Comparison of ENCODE assay signal across 1 cellular context in the genomic region with DNA sequence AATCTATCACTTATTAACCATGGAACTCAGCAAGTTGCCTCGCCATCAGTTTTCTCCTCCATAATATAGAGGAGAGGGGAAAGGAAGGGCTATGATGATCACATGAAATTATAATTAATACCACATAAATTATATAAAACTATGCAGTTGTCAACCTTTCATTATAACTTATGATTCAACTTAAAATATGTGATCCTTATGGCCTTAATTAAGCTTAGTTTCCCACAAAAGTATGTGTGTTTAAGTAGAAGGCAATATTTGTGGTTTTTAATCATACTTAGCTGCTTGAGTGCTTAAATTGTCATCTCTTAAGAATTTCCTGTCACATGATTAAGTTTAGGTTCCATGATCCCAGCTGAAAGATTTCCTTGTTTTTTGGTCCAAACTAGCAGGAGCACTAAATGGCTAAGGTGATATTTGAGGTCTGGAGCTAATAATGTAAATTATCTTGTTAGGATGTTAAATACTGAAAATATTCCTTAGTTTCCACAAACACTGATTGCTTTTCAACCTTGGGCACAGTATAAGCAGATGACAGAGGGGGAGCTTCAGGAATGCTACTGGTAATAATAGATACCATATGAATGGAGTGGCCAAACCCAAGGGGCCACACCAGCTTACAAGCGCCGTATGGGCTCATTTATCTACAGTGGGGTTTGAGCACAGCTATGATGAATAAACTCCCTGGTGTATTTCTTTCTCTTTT.
TF ChIP-seq lines count a peak whose summit lies in the region.

No MANE protein-coding gene starts in this region.

TF ChIP-seq in SK-N-SH, 30 proteins besides CTCF, POLR2A, EP300 and RAD21 (continued from another document):
- TF ChIP-seq, protein P1, sequence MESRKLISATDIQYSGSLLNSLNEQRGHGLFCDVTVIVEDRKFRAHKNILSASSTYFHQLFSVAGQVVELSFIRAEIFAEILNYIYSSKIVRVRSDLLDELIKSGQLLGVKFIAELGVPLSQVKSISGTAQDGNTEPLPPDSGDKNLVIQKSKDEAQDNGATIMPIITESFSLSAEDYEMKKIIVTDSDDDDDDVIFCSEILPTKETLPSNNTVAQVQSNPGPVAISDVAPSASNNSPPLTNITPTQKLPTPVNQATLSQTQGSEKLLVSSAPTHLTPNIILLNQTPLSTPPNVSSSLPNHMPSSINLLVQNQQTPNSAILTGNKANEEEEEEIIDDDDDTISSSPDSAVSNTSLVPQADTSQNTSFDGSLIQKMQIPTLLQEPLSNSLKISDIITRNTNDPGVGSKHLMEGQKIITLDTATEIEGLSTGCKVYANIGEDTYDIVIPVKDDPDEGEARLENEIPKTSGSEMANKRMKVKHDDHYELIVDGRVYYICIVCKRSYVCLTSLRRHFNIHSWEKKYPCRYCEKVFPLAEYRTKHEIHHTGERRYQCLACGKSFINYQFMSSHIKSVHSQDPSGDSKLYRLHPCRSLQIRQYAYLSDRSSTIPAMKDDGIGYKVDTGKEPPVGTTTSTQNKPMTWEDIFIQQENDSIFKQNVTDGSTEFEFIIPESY (IDR thresholded peaks at IDR 0.05; ENCODE audit: borderline replicate concordance, low read depth): peak; percentile 80; the same call in 1 of the 2 replicates
- TF ChIP-seq GABPA (IDR thresholded peaks at IDR 0.05; ENCODE audit: low read depth): peak; percentile 30; the same call in 1 of the 2 replicates
- TF ChIP-seq TEAD4 (IDR thresholded peaks at IDR 0.05; ENCODE audit: borderline replicate concordance, insufficient read depth): peak; percentile 99
- peak; percentile 93 for TF ChIP-seq FOSL2 (IDR thresholded peaks at IDR 0.05; ENCODE audit: borderline replicate concordance, low read depth)
- TF ChIP-seq NFIC (IDR thresholded peaks at IDR 0.05; ENCODE audit: borderline replicate concordance): peak; percentile 87
- peak; percentile 37; the same call in 1 of the 2 replicates for TF ChIP-seq ELF1 (IDR thresholded peaks at IDR 0.05)
- no peak for TF ChIP-seq SIN3A (IDR thresholded peaks at IDR 0.05; ENCODE audit: borderline replicate concordance, low read depth, low read length)
- TF ChIP-seq FOXM1 (IDR thresholded peaks at IDR 0.05; ENCODE audit: low read depth): peak; percentile 99
- peak; percentile 78; the same call in 1 of the 2 replicates for TF ChIP-seq POLR2AphosphoS5 (IDR thresholded peaks at IDR 0.05; ENCODE audit: low read depth, low read length)
- no peak for TF ChIP-seq TAF1 (IDR thresholded peaks at IDR 0.05; ENCODE audit: borderline replicate concordance, low read depth, low read length)
- TF ChIP-seq, protein P2, sequence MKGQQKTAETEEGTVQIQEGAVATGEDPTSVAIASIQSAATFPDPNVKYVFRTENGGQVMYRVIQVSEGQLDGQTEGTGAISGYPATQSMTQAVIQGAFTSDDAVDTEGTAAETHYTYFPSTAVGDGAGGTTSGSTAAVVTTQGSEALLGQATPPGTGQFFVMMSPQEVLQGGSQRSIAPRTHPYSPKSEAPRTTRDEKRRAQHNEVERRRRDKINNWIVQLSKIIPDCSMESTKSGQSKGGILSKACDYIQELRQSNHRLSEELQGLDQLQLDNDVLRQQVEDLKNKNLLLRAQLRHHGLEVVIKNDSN (IDR thresholded peaks at IDR 0.05; ENCODE audit: borderline replicate concordance, low read depth): peak; percentile 81
- TF ChIP-seq EZH2phosphoT487 (IDR thresholded peaks at IDR 0.05; ENCODE audit: borderline replicate concordance, low read depth): no peak
- peak; percentile 89 for TF ChIP-seq RXRA (IDR thresholded peaks at IDR 0.05; ENCODE audit: borderline replicate concordance, low read depth)
